In the genomic region with DNA sequence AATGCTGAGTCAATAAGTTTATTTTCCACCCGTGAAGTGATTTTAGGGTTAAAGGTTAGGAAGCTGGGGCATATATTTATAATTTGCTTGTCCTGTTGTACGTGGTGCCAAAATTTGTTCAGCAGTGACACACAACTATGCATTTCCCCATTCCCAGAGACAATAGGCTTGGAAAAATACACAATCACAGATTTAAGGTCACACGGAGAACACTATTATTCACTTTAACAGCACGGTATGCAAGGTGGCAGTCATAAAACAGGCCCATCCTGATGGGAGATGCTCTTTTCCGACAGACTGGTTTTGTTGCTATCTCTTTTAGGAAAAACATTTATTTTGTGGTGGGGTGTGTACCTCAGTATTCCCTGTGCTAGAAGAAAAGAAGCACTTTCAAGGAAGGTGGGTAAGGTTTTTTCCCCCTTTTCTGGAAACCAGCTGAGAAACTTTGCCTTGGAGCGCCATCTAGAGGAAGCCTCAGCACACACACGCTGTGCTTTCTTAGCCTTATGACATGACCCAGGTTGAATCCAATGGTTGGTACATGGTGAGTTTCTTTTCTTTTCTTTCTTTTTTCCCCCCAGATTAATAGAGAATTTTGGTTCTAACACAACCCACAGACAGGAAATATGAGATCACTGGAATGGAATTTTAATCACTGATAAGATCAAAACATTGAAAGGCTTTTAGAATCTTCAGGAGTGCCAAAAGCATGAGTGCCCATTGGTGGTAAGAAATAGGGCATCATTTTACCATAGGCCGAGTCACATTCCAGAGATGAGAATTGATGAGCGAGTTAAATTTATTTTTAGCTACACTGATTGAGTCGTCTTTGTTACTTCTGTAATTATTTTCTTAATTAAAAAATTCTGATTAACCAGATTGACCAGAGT, we compare ENCODE assay signal across 8 cellular contexts.
DNase-seq lines count a peak whose midpoint lies in the region; ATAC-seq, FAIRE-seq and TF ChIP-seq lines count a peak whose summit lies in the region.

No MANE protein-coding gene starts in this region.

- DNase-seq in CD14-positive monocyte (ENCODE audit: low spot score) (no peak), NAMALWA (ENCODE audit: low spot score) (peak; percentile 69), T-helper 17 cell (peak in 1 of 3 donors; percentile 21), breast epithelium (ENCODE audit: low spot score in 2 of 2) (no peak), keratinocyte (ENCODE audit: low read depth, low spot score) (no peak)
- peak; percentile 49 to 50 for DNase-seq in stimulated activated CD4-positive, alpha-beta T cell treated with anti-CD3 and anti-CD28 coated beads, Interleukin-2, amount 100 ng/mL, for 48 hours

- H3K9me1 ChIP-seq in keratinocyte (ENCODE audit: control insufficient read depth, extremely low read depth, insufficient read depth, low read length) = no peaks in the 10 kb centered on the region

- H4K20me1 ChIP-seq in keratinocyte (ENCODE audit: control insufficient read depth, extremely low read depth, insufficient read depth, low read length) = no peaks in the 10 kb centered on the region

- no peak overlapping the region for H3K27ac ChIP-seq in breast epithelium
- H3K27ac ChIP-seq in keratinocyte (ENCODE audit: control insufficient read depth, insufficient read depth, low read length) = no peak overlapping the region

- H3K79me2 ChIP-seq in keratinocyte (ENCODE audit: control insufficient read depth, insufficient read depth, low read length) = no peaks in the 10 kb centered on the region

- intact Hi-C loops in CD14-positive monocyte (cut with micrococcal nuclease) = no loop called here
- intact Hi-C loops in breast epithelium (cut with DNase I; ENCODE audit: low total_unique reads) = loop anchor here (5.0 kb wide), 1 partner anchor 442 kb away; no protein-coding TSS in a partner anchor

- dilution Hi-C loops in keratinocyte (cut with MboI; ENCODE audit: extremely low pct_ligation_motif_present, low sequenced_read_pairs) = no loop called here

- H3K27me3 Mint-ChIP-seq in CD14-positive monocyte (ENCODE audit: low read depth in 3 of 3) (peaks cover 0 to 3% (median 0%) of the 10 kb centered on the region in 3 donors), T-helper 17 cell (peaks cover 50% of the 10 kb centered on the region)

- peak; percentile 90 for TF ChIP-seq CTCF in CD14-positive monocyte (IDR thresholded peaks at IDR 0.05)
- TF ChIP-seq CTCF in breast epithelium (IDR thresholded peaks at IDR 0.05) = peak; percentile 63 to 73 (median 70)
- TF ChIP-seq CTCF in keratinocyte (optimal IDR thresholded peaks at IDR 0.05 in 1 of 3, IDR thresholded peaks at IDR 0.05 in 1 of 3, conservative IDR thresholded peaks at IDR 0.05 in 1 of 3; ENCODE audit: extremely low read depth in 1 of 3, insufficient read depth in 2 of 3, low read length in 3 of 3) = peak; percentile 80 to 92 (median 82)

- H3K4me1 Mint-ChIP-seq in CD14-positive monocyte (peaks cover 1% of the 10 kb centered on the region), T-helper 17 cell (peaks cover 3% of the 10 kb centered on the region)

- H2AFZ ChIP-seq in keratinocyte (ENCODE audit: control insufficient read depth, low read length) = no peak overlapping the region

- H3K27me3 ChIP-seq in breast epithelium (no peaks in the 10 kb centered on the region), keratinocyte (ENCODE audit: control insufficient read depth, extremely low read depth, insufficient read depth, low read length) (no peaks in the 10 kb centered on the region)

- H3K4me2 ChIP-seq in keratinocyte (ENCODE audit: control insufficient read depth, extremely low read depth, insufficient read depth, low read depth, low read length) = no peak overlapping the region

- ATAC-seq in GM19395 (IDR thresholded peaks at IDR 0.05; ENCODE audit: unreplicated experiment) = peak; percentile 76
- peak; percentile 42 for ATAC-seq in T-helper 17 cell
- ATAC-seq in HG02759 (IDR thresholded peaks at IDR 0.05; ENCODE audit: unreplicated experiment) = no peak

- peak; percentile 61 for FAIRE-seq in keratinocyte (lab: Jason Lieb, UNC)

- H3K36me3 Mint-ChIP-seq in CD14-positive monocyte (no peaks in the 10 kb centered on the region), T-helper 17 cell (ENCODE audit: low read depth) (peaks cover 2% of the 10 kb centered on the region)

- no peak overlapping the region for H3K4me3 Mint-ChIP-seq in CD14-positive monocyte
- no peak overlapping the region for H3K4me3 Mint-ChIP-seq in T-helper 17 cell

- H3K9ac ChIP-seq in keratinocyte (ENCODE audit: control insufficient read depth, extremely low read depth, insufficient read depth, low read length) = no peak overlapping the region

- H3K9me3 Mint-ChIP-seq in CD14-positive monocyte = no peaks in the 10 kb centered on the region

- H3K36me3 ChIP-seq in breast epithelium (no peaks in the 10 kb centered on the region), keratinocyte (ENCODE audit: control insufficient read depth in 2 of 2, extremely low read depth in 1 of 2, insufficient read depth in 2 of 2, low read length in 2 of 2) (no peaks in the 10 kb centered on the region)

- H3K4me3 ChIP-seq in breast epithelium (no peak overlapping the region), keratinocyte (ENCODE audit: control insufficient read depth in 2 of 3, extremely low read depth in 1 of 3, insufficient read depth in 2 of 3, low read depth in 1 of 3, low read length in 3 of 3) (no peak overlapping the region)

- TF ChIP-seq POLR2A in breast epithelium (IDR thresholded peaks at IDR 0.05) = no peak

- H3K9me3 ChIP-seq in T-helper 17 cell (ENCODE audit: control insufficient read depth, low read length, poor library complexity, severe bottlenecking) (no peaks in the 10 kb centered on the region), breast epithelium (no peaks in the 10 kb centered on the region), keratinocyte (ENCODE audit: control insufficient read depth, low read depth, low read length) (no peaks in the 10 kb centered on the region)

- H3K4me1 ChIP-seq in breast epithelium = no peaks in the 10 kb centered on the region
- H3K4me1 ChIP-seq in keratinocyte (ENCODE audit: control insufficient read depth, extremely low read depth, insufficient read depth, low read length) = no peaks in the 10 kb centered on the region

- H3K27ac Mint-ChIP-seq in CD14-positive monocyte = no peak overlapping the region
- H3K27ac Mint-ChIP-seq in T-helper 17 cell = no peak overlapping the region

Comparison
In these comparisons a context has a peak if more than half of its experiments do, and no peak if none do; other contexts are left out.
1. DNase-seq: peak in NAMALWA (single experiment) and stimulated activated CD4-positive, alpha-beta T cell treated with anti-CD3 and anti-CD28 coated beads, Interleukin-2, amount 100 ng/mL, for 48 hours (2 of 2); none in CD14-positive monocyte (single experiment), breast epithelium (0 of 2) and keratinocyte (single experiment).
2. Peak in every context shown above with its lines, with median percentiles within 50 percentile points of each other: CTCF ChIP-seq.